In genomic region chr6:42404494-42404893, GRCh38 we compare ENCODE assay signal across 8 cellular contexts. TPM values are rescaled to one million over a fixed set of nuclear protein-coding genes. Genes with fewer than 3 reads are reported as not detected.
DNase-seq lines count a peak whose midpoint lies in the region; ATAC-seq and TF ChIP-seq lines count a peak whose summit lies in the region.

No MANE protein-coding gene starts in this region.

- ATAC-seq in HG03097 (IDR thresholded peaks at IDR 0.05; ENCODE audit: low FRiP score, unreplicated experiment): no peak
- ATAC-seq in GM18502 (IDR thresholded peaks at IDR 0.05; ENCODE audit: poor library complexity, unreplicated experiment): no peak
- ATAC-seq in GM21529 (IDR thresholded peaks at IDR 0.05; ENCODE audit: unreplicated experiment): no peak

- H2BK5ac ChIP-seq in mesenchymal stem cell (ENCODE audit: low read depth, low read length, poor library complexity, severe bottlenecking): no peak overlapping the region

- peaks cover 0 to 6% of the 10 kb centered on the region in 2 experiments for H3K36me3 ChIP-seq in mesenchymal stem cell (ENCODE audit: control insufficient read depth in 1 of 2, insufficient read depth in 2 of 2, low read depth in 1 of 2, low read length in 2 of 2)

- H3K4me3 ChIP-seq in mesenchymal stem cell (ENCODE audit: insufficient read depth in 1 of 2, low read depth in 1 of 2, low read length in 2 of 2): peak overlapping the region in 1 of 2 experiments; percentile 34

- peaks cover 21% of the 10 kb centered on the region for H3K4me1 ChIP-seq in mesenchymal stem cell (ENCODE audit: control insufficient read depth, insufficient read depth, low read depth, low read length)

- no peak overlapping the region for H3K23ac ChIP-seq in mesenchymal stem cell (ENCODE audit: low read length in 2 of 2)

- H3K14ac ChIP-seq in mesenchymal stem cell (ENCODE audit: low read length in 2 of 2): no peak overlapping the region

- peak overlapping the region in 1 of 2 experiments; percentile 21 for H3K18ac ChIP-seq in mesenchymal stem cell (ENCODE audit: low read depth in 1 of 2, low read length in 2 of 2)

- peak overlapping the region; percentile 61 for H3K27ac ChIP-seq in mesenchymal stem cell (ENCODE audit: low read length, poor library complexity, severe bottlenecking)

- H3K4me1 Mint-ChIP-seq in CD14-positive monocyte (peaks cover 67% of the 10 kb centered on the region), brain (peaks cover 64% of the 10 kb centered on the region)

- TF ChIP-seq CTCF in CD14-positive monocyte (IDR thresholded peaks at IDR 0.05) (no peak), brain (conservative IDR thresholded peaks at IDR 0.05) (no peak)

- H4K91ac ChIP-seq in mesenchymal stem cell (ENCODE audit: low read length): no peak overlapping the region

- peaks cover 45% of the 10 kb centered on the region for H3K79me1 ChIP-seq in mesenchymal stem cell (replicated peaks; ENCODE audit: low read length, poor library complexity, severe bottlenecking)

- peak overlapping the region in 1 of 2 donors; percentile 71 for H3K4me3 Mint-ChIP-seq in CD14-positive monocyte
- no peak overlapping the region for H3K4me3 Mint-ChIP-seq in brain

- WGBS in mesenchymal stem cell: under 1% methylated on average over 5 of the region's 5 CpGs

- H3K36me3 Mint-ChIP-seq in CD14-positive monocyte: peaks cover 4 to 7% of the 10 kb centered on the region in 2 donors
- H3K36me3 Mint-ChIP-seq in brain: no peaks in the 10 kb centered on the region

- H3K9me3 Mint-ChIP-seq in CD14-positive monocyte (no peaks in the 10 kb centered on the region), brain (no peaks in the 10 kb centered on the region)

- DNase-seq in CD14-positive monocyte (ENCODE audit: low spot score) (peak; percentile 76), NOMO-1 treated with dmso at 0.1 percent for 144 hours (lab: John Stamatoyannopoulos, UW; ENCODE audit: unreplicated experiment) (peak; percentile 20), mesenchymal stem cell (peak; percentile 76), COLO668 (lab: John Stamatoyannopoulos, UW; ENCODE audit: unreplicated experiment) (no peak)

- H3K27me3 Mint-ChIP-seq in CD14-positive monocyte (ENCODE audit: low read depth in 3 of 3): peaks cover 0 to 2% (median 0%) of the 10 kb centered on the region in 3 donors
- H3K27me3 Mint-ChIP-seq in brain: no peaks in the 10 kb centered on the region

- H3K9ac ChIP-seq in mesenchymal stem cell (ENCODE audit: low read length): peak overlapping the region; percentile 78

- H3K27me3 ChIP-seq in mesenchymal stem cell (ENCODE audit: control insufficient read depth in 1 of 2, insufficient read depth in 1 of 2, low read length in 2 of 2): no peaks in the 10 kb centered on the region

- H2BK12ac ChIP-seq in mesenchymal stem cell (ENCODE audit: low read length in 2 of 2): peak overlapping the region in 1 of 2 experiments; percentile 30

- no peak overlapping the region for H2AK5ac ChIP-seq in mesenchymal stem cell (ENCODE audit: low read length, severe bottlenecking)

- no peak overlapping the region for H2AFZ ChIP-seq in mesenchymal stem cell (ENCODE audit: low read depth, low read length)

- intact Hi-C loops in CD14-positive monocyte (cut with micrococcal nuclease): no loop called here

- H3K27ac Mint-ChIP-seq in CD14-positive monocyte (peak overlapping the region; percentile 78 to 96 (median 89)), brain (peak overlapping the region in 4 of 5 experiments; percentile 9 to 62 (median 36))

- peak overlapping the region; percentile 27 for H4K8ac ChIP-seq in mesenchymal stem cell (ENCODE audit: low read length)

- H3K9me3 ChIP-seq in mesenchymal stem cell (ENCODE audit: control insufficient read depth, low read length): no peaks in the 10 kb centered on the region

- no peak overlapping the region for H3K4ac ChIP-seq in mesenchymal stem cell (ENCODE audit: low read depth in 1 of 2, low read length in 2 of 2)

- H3K4me2 ChIP-seq in mesenchymal stem cell (ENCODE audit: low read length, poor library complexity, severe bottlenecking): peak overlapping the region; percentile 10

- no peak overlapping the region for H2BK15ac ChIP-seq in mesenchymal stem cell (ENCODE audit: low read depth, poor library complexity, severe bottlenecking)

- H2BK120ac ChIP-seq in mesenchymal stem cell (ENCODE audit: low read depth, low read length): no peak overlapping the region

RNA-seq across cellular contexts. Expression of gene TRERF1, which starts 47.2 kb away (rescaled TPM):
- 1 to 10 TPM in 1 of 2 donors, under 1 TPM in 1; 0.58 to 2.0 TPM for polyA plus RNA-seq in CD14-positive monocyte
- polyA plus RNA-seq in brain (ENCODE audit: insufficient read depth, low read depth, low replicate concordance): 4.9 TPM
- polyA plus RNA-seq in mesenchymal stem cell (2013, experiment 1 of 2): 8.3 TPM
- 7.9 TPM for polyA plus RNA-seq in mesenchymal stem cell (2013, experiment 2 of 2)
